ENCODE assay signal across 7 cellular contexts in genomic region chr7:119123326-119123725, GRCh38.
"Had no signal": no experiment of that assay in that cellular context is flagged by ENCODE, and none has a peak within 500 bp of the region (broad histone marks: within the 10 kb centered on the region; RNA-seq: fewer than 3 reads in every experiment).

No MANE protein-coding gene starts in this region.

- DNase-seq: GDM1, GF-D8 had no signal

- FAIRE-seq: G401.6, GM12878, GM12891, GM18507, GM19239 had no signal

- H3K4me3 ChIP-seq: GM12878 had no signal

- ATAC-seq: GM12878 had no signal
